22 cellular contexts compared by ENCODE assay signal in genomic region chr2:229343661-229344060, GRCh38.
"Had no signal": no experiment of that assay in that cellular context is flagged by ENCODE, and none has a peak within 500 bp of the region (broad histone marks: within the 10 kb centered on the region; RNA-seq: fewer than 3 reads in every experiment).

No MANE protein-coding gene starts in this region.

- H3K9me3 Mint-ChIP-seq: activated T-helper 17 cell treated with anti-CD3 and anti-CD28 coated beads, Interleukin-2, amount 50 U/mL, for 72 hours had no signal

- H3K79me2 ChIP-seq: hepatocyte had no signal

- H3K4me3 ChIP-seq: adrenal gland, breast epithelium, colonic mucosa, hepatocyte, left lung, lung had no signal

- H2AFZ ChIP-seq: hepatocyte had no signal

- H3K9me3 ChIP-seq: adrenal gland, breast epithelium, colonic mucosa, left lung had no signal

- H3K36me3 ChIP-seq: adrenal gland, breast epithelium, colonic mucosa, left lung had no signal

- H3K4me1 Mint-ChIP-seq: activated T-helper 17 cell treated with anti-CD3 and anti-CD28 coated beads, Interleukin-2, amount 50 U/mL, for 72 hours; immature natural killer cell; natural killer cell; WTC11 had no signal

- H3K4me1 ChIP-seq: adrenal gland, breast epithelium, colonic mucosa had no signal

- H3K4me3 Mint-ChIP-seq: activated naive CD8-positive, alpha-beta T cell; activated T-cell treated with anti-CD3 and anti-CD28 coated beads, Interleukin-2, amount 50 U/mL, for 24 hours; activated T-helper 17 cell treated with anti-CD3 and anti-CD28 coated beads, Interleukin-2, amount 50 U/mL, for 72 hours; immature natural killer cell; natural killer cell; WTC11 had no signal

- H3K27me3 ChIP-seq: adrenal gland, breast epithelium, colonic mucosa, hepatocyte, left lung had no signal

- H3K27ac ChIP-seq: adrenal gland, breast epithelium, colonic mucosa, hepatocyte, left lung had no signal

- H3K27ac Mint-ChIP-seq: activated naive CD8-positive, alpha-beta T cell; activated T-cell treated with anti-CD3 and anti-CD28 coated beads, Interleukin-2, amount 50 U/mL, for 24 hours; activated T-helper 17 cell treated with anti-CD3 and anti-CD28 coated beads, Interleukin-2, amount 50 U/mL, for 72 hours; immature natural killer cell; natural killer cell; WTC11 had no signal

- DNase-seq: activated CD4-positive, alpha-beta T cell treated with anti-CD3 and anti-CD28 coated beads, Interleukin-2, amount 50 U/mL, for 4 hours; activated CD8-positive, alpha-beta memory T cell treated with anti-CD3 and anti-CD28 coated beads for 24 hours; activated CD8-positive, alpha-beta memory T cell treated with anti-CD3 and anti-CD28 coated beads, Interleukin-2, amount 50 U/mL, for 4 hours; activated T-cell treated with anti-CD3 and anti-CD28 coated beads, Interleukin-2, amount 50 U/mL, for 24 hours; adrenal gland; colonic mucosa; foreskin melanocyte; glutamatergic neuron; immature natural killer cell; kidney glomerular epithelial cell; left lung; midbrain; natural killer cell; stimulated activated CD4-positive, alpha-beta T cell treated with anti-CD3 and anti-CD28 coated beads, Interleukin-4, amount 100 ng/mL, for 1 hour; stimulated activated naive CD8-positive, alpha-beta T cell treated with anti-CD3 and anti-CD28 coated beads, Interleukin-15, Interleukin-2, amounts not matched to agents 100 U/mL and 50 U/mL, for 24 hours; T-helper 9 cell had no signal

- H3K36me3 Mint-ChIP-seq: activated naive CD8-positive, alpha-beta T cell; immature natural killer cell; natural killer cell had no signal

- H3K4me2 ChIP-seq: hepatocyte had no signal
